ENCODE assay signal across 8 cellular contexts in genomic region chr5:132497488-132497997, GRCh38. TPM values are rescaled to one million over a fixed set of nuclear protein-coding genes. Genes with fewer than 3 reads are reported as not detected.
DNase-seq lines count a peak whose midpoint lies in the region; TF ChIP-seq lines count a peak whose summit lies in the region.

No MANE protein-coding gene starts in this region.

- H3K4me1 ChIP-seq in neural progenitor cell: no peaks in the 10 kb centered on the region

- H3K27ac ChIP-seq in neural progenitor cell (no peak overlapping the region), WERI-Rb-1 (no peak overlapping the region)

- no peaks in the 10 kb centered on the region for H3K36me3 ChIP-seq in neural progenitor cell
- H3K36me3 ChIP-seq in WERI-Rb-1: no peaks in the 10 kb centered on the region

- peak overlapping the region; percentile 91 for H3K27ac Mint-ChIP-seq in activated naive CD4-positive, alpha-beta T cell treated with anti-CD3 and anti-CD28 coated beads for 36 hours
- H3K27ac Mint-ChIP-seq in activated CD4-positive, alpha-beta T cell treated with anti-CD3 and anti-CD28 coated beads, Interleukin-2, amount 10 ng/mL, durations not matched to agents 7 days and 5 days: peak overlapping the region; percentile 98
- H3K27ac Mint-ChIP-seq in neural progenitor cell: no peak overlapping the region

- H3F3A ChIP-seq in neural progenitor cell (ENCODE audit: low read depth): peaks cover 15% of the 10 kb centered on the region

- peaks cover 46% of the 10 kb centered on the region for H3K4me1 Mint-ChIP-seq in activated naive CD4-positive, alpha-beta T cell treated with anti-CD3 and anti-CD28 coated beads for 36 hours (ENCODE audit: low read depth)
- peaks cover 72% of the 10 kb centered on the region for H3K4me1 Mint-ChIP-seq in activated CD4-positive, alpha-beta T cell treated with anti-CD3 and anti-CD28 coated beads, Interleukin-2, amount 10 ng/mL, durations not matched to agents 7 days and 5 days
- peaks cover 13% of the 10 kb centered on the region for H3K4me1 Mint-ChIP-seq in neural progenitor cell

- no peaks in the 10 kb centered on the region for H3K27me3 Mint-ChIP-seq in activated naive CD4-positive, alpha-beta T cell treated with anti-CD3 and anti-CD28 coated beads for 36 hours (ENCODE audit: low read depth)
- H3K27me3 Mint-ChIP-seq in activated CD4-positive, alpha-beta T cell treated with anti-CD3 and anti-CD28 coated beads, Interleukin-2, amount 10 ng/mL, durations not matched to agents 7 days and 5 days: no peaks in the 10 kb centered on the region
- H3K27me3 Mint-ChIP-seq in neural progenitor cell (ENCODE audit: insufficient read depth, low read depth): peaks cover 19% of the 10 kb centered on the region

- H3K79me2 ChIP-seq in neural progenitor cell (ENCODE audit: low read depth): no peaks in the 10 kb centered on the region

- no peak overlapping the region for H3K9ac ChIP-seq in neural progenitor cell

- no peaks in the 10 kb centered on the region for H4K20me1 ChIP-seq in neural progenitor cell (ENCODE audit: low read depth)

- no peak for DNase-seq in activated naive CD4-positive, alpha-beta T cell treated with anti-CD3 and anti-CD28 coated beads for 36 hours
- DNase-seq in activated naive CD4-positive, alpha-beta T cell (lab: John Stamatoyannopoulos, UW): no peak
- DNase-seq in activated CD4-positive, alpha-beta T cell treated with anti-CD3 and anti-CD28 coated beads, Interleukin-2, amount 10 ng/mL, durations not matched to agents 7 days and 5 days: no peak
- DNase-seq in fibroblast of villous mesenchyme (ENCODE audit: low read depth): peak; percentile 94
- DNase-seq in neural progenitor cell (ENCODE audit: low spot score): no peak
- no peak for DNase-seq in NCI-H82 treated with DMSO at 0.1 percent for 48 hours (lab: John Stamatoyannopoulos, UW; ENCODE audit: unreplicated experiment)
- no peak for DNase-seq in NCI-H146 treated with DMSO at 0.1 percent for 48 hours (lab: John Stamatoyannopoulos, UW; ENCODE audit: unreplicated experiment)
- no peak for DNase-seq in WERI-Rb-1

- H3K9me3 Mint-ChIP-seq in activated naive CD4-positive, alpha-beta T cell treated with anti-CD3 and anti-CD28 coated beads for 36 hours: no peaks in the 10 kb centered on the region
- H3K9me3 Mint-ChIP-seq in activated CD4-positive, alpha-beta T cell treated with anti-CD3 and anti-CD28 coated beads, Interleukin-2, amount 10 ng/mL, durations not matched to agents 7 days and 5 days: no peaks in the 10 kb centered on the region
- H3K9me3 Mint-ChIP-seq in neural progenitor cell: no peaks in the 10 kb centered on the region

- CTCF ChIA-PET in activated naive CD4-positive, alpha-beta T cell treated with anti-CD3 and anti-CD28 coated beads for 36 hours (lab: Charles Lee): interaction anchor here (0.9 to 13.3 kb wide), 9 partner anchors 12 to 258 kb away, joined by 3 to 466 read pairs (median 13); no protein-coding TSS in a partner anchor
- CTCF ChIA-PET in activated CD4-positive, alpha-beta T cell treated with anti-CD3 and anti-CD28 coated beads, Interleukin-2, amount 10 ng/mL, durations not matched to agents 7 days and 5 days (lab: Charles Lee): interaction anchor here (1.0 to 10.0 kb wide), 7 partner anchors 9 to 109 kb away, joined by 3 to 147 read pairs (median 6); no protein-coding TSS in a partner anchor

- peak overlapping the region; percentile 68 for H3K4me3 ChIP-seq in fibroblast of villous mesenchyme (ENCODE audit: low read depth, low read length)
- H3K4me3 ChIP-seq in neural progenitor cell: no peak overlapping the region
- no peak overlapping the region for H3K4me3 ChIP-seq in WERI-Rb-1 (ENCODE audit: low read depth, low read length)

- POLR2A ChIA-PET in activated CD4-positive, alpha-beta T cell treated with anti-CD3 and anti-CD28 coated beads, Interleukin-2, amount 10 ng/mL, durations not matched to agents 7 days and 5 days (lab: Charles Lee): interaction anchor here (0.8 kb wide), 2 partner anchors 71 to 72 kb away, joined by 3 to 4 read pairs; no protein-coding TSS in a partner anchor

- H3K27me3 ChIP-seq in neural progenitor cell: peaks cover 24% of the 10 kb centered on the region
- H3K27me3 ChIP-seq in WERI-Rb-1 (ENCODE audit: insufficient read depth, low read depth, severe bottlenecking): no peaks in the 10 kb centered on the region

- no peaks in the 10 kb centered on the region for H3K36me3 Mint-ChIP-seq in activated naive CD4-positive, alpha-beta T cell treated with anti-CD3 and anti-CD28 coated beads for 36 hours (ENCODE audit: low read depth)
- no peaks in the 10 kb centered on the region for H3K36me3 Mint-ChIP-seq in activated CD4-positive, alpha-beta T cell treated with anti-CD3 and anti-CD28 coated beads, Interleukin-2, amount 10 ng/mL, durations not matched to agents 7 days and 5 days (ENCODE audit: low read depth)
- no peaks in the 10 kb centered on the region for H3K36me3 Mint-ChIP-seq in neural progenitor cell

- H2AFZ ChIP-seq in neural progenitor cell (replicated peaks): no peak overlapping the region

- H3K4me2 ChIP-seq in neural progenitor cell: peak overlapping the region; percentile 89

- H3K9me3 ChIP-seq in neural progenitor cell (ENCODE audit: low read depth) (no peaks in the 10 kb centered on the region), WERI-Rb-1 (ENCODE audit: severe bottlenecking) (no peaks in the 10 kb centered on the region)

- peak overlapping the region; percentile 84 for H3K4me3 Mint-ChIP-seq in activated naive CD4-positive, alpha-beta T cell treated with anti-CD3 and anti-CD28 coated beads for 36 hours
- peak overlapping the region; percentile 92 for H3K4me3 Mint-ChIP-seq in activated CD4-positive, alpha-beta T cell treated with anti-CD3 and anti-CD28 coated beads, Interleukin-2, amount 10 ng/mL, durations not matched to agents 7 days and 5 days
- H3K4me3 Mint-ChIP-seq in neural progenitor cell: peak overlapping the region; percentile 89

- intact Hi-C loops in activated naive CD4-positive, alpha-beta T cell treated with anti-CD3 and anti-CD28 coated beads for 36 hours (cut with micrococcal nuclease): loop anchor here (2.0 to 10.0 kb wide), 3 partner anchors 59 to 1113 kb away; partner anchors contain the start of genes FNIP1 and RAD50

- no peak for TF ChIP-seq CTCF in fibroblast of villous mesenchyme (IDR thresholded peaks at IDR 0.05; ENCODE audit: insufficient read depth, low read depth, low read length)
- no peak for TF ChIP-seq CTCF in neural progenitor cell (IDR thresholded peaks at IDR 0.05)
- TF ChIP-seq CTCF in WERI-Rb-1 (IDR thresholded peaks at IDR 0.05; ENCODE audit: low read depth, low read length): no peak

RNA-seq across cellular contexts. Expression of gene IRF1, which starts 7.0 kb away (rescaled TPM):
- 10 to 100 TPM; 84.3 to 88.4 TPM for total RNA-seq in activated naive CD4-positive, alpha-beta T cell treated with anti-CD3 and anti-CD28 coated beads for 36 hours
- total RNA-seq in activated CD4-positive, alpha-beta T cell treated with anti-CD3 and anti-CD28 coated beads, Interleukin-2, amount 10 ng/mL, durations not matched to agents 7 days and 5 days: 100 to 1,000 TPM; 289 to 302 TPM
- total RNA-seq in fibroblast of villous mesenchyme (27.1 and 56.6 TPM in 2 replicates), neural progenitor cell (ENCODE audit: low replicate concordance) (3.7 and 7.1 TPM in 2 replicates)

RNA-seq across cellular contexts. Expression of gene IL5, which starts 45.8 kb away (rescaled TPM):
- total RNA-seq in activated naive CD4-positive, alpha-beta T cell treated with anti-CD3 and anti-CD28 coated beads for 36 hours: not detected
- under 1 TPM; 0.25 to 0.33 TPM for total RNA-seq in activated CD4-positive, alpha-beta T cell treated with anti-CD3 and anti-CD28 coated beads, Interleukin-2, amount 10 ng/mL, durations not matched to agents 7 days and 5 days
- not detected in 2 replicates for total RNA-seq in fibroblast of villous mesenchyme
- total RNA-seq in neural progenitor cell (ENCODE audit: low replicate concordance): not detected in 2 replicates

RNA-seq across cellular contexts. Expression of gene RAD50, which starts 59.2 kb away (rescaled TPM):
- total RNA-seq in activated naive CD4-positive, alpha-beta T cell treated with anti-CD3 and anti-CD28 coated beads for 36 hours: 10 to 100 TPM; 39.1 to 42.4 TPM
- total RNA-seq in activated CD4-positive, alpha-beta T cell treated with anti-CD3 and anti-CD28 coated beads, Interleukin-2, amount 10 ng/mL, durations not matched to agents 7 days and 5 days: 10 to 100 TPM; 33.3 to 38.5 TPM
- total RNA-seq in fibroblast of villous mesenchyme (33.8 and 46.6 TPM in 2 replicates), neural progenitor cell (ENCODE audit: low replicate concordance) (34.6 and 48.2 TPM in 2 replicates)
